ENCODE assay signal across 11 cellular contexts in the genomic region with DNA sequence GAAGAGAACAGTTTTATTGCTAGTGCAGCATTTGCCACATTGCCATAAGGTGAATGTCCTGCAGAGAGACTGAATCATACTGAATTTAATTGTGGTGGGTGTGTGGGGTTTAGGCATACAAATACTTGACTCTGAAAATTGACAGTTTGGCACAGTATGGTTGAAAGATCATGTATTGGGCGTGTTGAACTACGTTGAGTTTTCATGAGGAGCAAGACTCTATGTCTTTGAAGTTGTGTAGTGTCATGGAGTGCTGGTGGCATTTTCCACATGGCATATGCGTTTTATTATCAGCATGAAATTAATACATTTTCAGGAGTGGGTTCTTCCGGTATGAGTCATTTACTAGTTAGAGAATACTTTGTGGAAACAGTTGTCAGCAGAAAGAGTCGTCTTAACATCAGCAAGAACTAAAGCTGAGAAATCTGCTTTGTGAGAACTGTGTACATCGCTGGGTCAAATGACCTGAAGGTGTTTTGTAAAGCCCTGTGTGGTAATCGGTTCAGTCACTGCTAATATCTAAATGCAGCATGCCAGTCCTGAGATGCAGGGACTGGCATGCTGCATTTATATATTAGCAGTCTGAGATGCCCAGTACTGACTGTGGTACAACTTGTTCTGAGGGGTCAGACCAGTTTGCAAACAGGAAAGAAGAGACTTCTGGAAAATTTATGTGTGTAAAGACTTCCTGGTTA. TPM values are rescaled to one million over a fixed set of nuclear protein-coding genes. Genes with fewer than 3 reads are reported as not detected.
DNase-seq lines count a peak whose midpoint lies in the region; ATAC-seq lines count a peak whose summit lies in the region.
"Had no signal": no experiment of that assay in that cellular context is flagged by ENCODE, and none has a peak within 500 bp of the region (broad histone marks: within the 10 kb centered on the region; RNA-seq: fewer than 3 reads in every experiment).

No MANE protein-coding gene starts in this region.

- no peaks in the 10 kb centered on the region for H3K9me3 Mint-ChIP-seq in activated CD8-positive, alpha-beta memory T cell treated with anti-CD3 and anti-CD28 coated beads, Interleukin-2, amount 10 ng/mL, durations not matched to agents 7 days and 5 days (ENCODE audit: low read depth)
- H3K9me3 Mint-ChIP-seq in stimulated activated effector memory CD8-positive, alpha-beta T cell treated with anti-CD3 and anti-CD28 coated beads, Interleukin-12 subunit alpha, Interleukin-12 subunit beta, amount 100 ng/mL, for 72 hours, result peaks cover 2% of the 10 kb centered on the region
- H3K9me3 Mint-ChIP-seq: activated naive CD4-positive, alpha-beta T cell treated with anti-CD3 and anti-CD28 coated beads for 36 hours had no signal

- no peak for DNase-seq in activated CD8-positive, alpha-beta memory T cell treated with anti-CD3 and anti-CD28 coated beads, Interleukin-2, amount 10 ng/mL, durations not matched to agents 7 days and 5 days
- DNase-seq in activated CD8-positive, alpha-beta memory T cell treated with anti-CD3 and anti-CD28 coated beads, Interleukin-2, amount 50 U/mL, for 4 hours, result no peak
- DNase-seq in T-helper 17 cell (no peak), foreskin melanocyte (peak; percentile 23), NCI-H1930 (lab: John Stamatoyannopoulos, UW) (no peak), anterior cingulate cortex (lab: John Stamatoyannopoulos, UW) (no peak)
- DNase-seq in stimulated activated effector memory CD8-positive, alpha-beta T cell treated with anti-CD3 and anti-CD28 coated beads, Interleukin-12 subunit alpha, Interleukin-12 subunit beta, amount 100 ng/mL, for 72 hours (ENCODE audit: low spot score in 2 of 2), result no peak
- DNase-seq: activated naive CD4-positive, alpha-beta T cell treated with anti-CD3 and anti-CD28 coated beads for 36 hours; NCI-H1048; small intestine had no signal

- peak; percentile 63 for ATAC-seq in activated CD8-positive, alpha-beta memory T cell treated with anti-CD3 and anti-CD28 coated beads, Interleukin-2, amount 10 ng/mL, durations not matched to agents 7 days and 5 days
- ATAC-seq in T-helper 17 cell (peak; percentile 28), HG03039 (IDR thresholded peaks at IDR 0.05; ENCODE audit: unreplicated experiment) (no peak)
- ATAC-seq in stimulated activated effector memory CD8-positive, alpha-beta T cell treated with anti-CD3 and anti-CD28 coated beads, Interleukin-12 subunit alpha, Interleukin-12 subunit beta, amount 100 ng/mL, for 72 hours, result peak; percentile 86

- H3K36me3 Mint-ChIP-seq in activated CD8-positive, alpha-beta memory T cell treated with anti-CD3 and anti-CD28 coated beads, Interleukin-2, amount 10 ng/mL, durations not matched to agents 7 days and 5 days, result no peaks in the 10 kb centered on the region
- no peaks in the 10 kb centered on the region for H3K36me3 Mint-ChIP-seq in T-helper 17 cell (ENCODE audit: low read depth)
- H3K36me3 Mint-ChIP-seq in stimulated activated effector memory CD8-positive, alpha-beta T cell treated with anti-CD3 and anti-CD28 coated beads, Interleukin-12 subunit alpha, Interleukin-12 subunit beta, amount 100 ng/mL, for 72 hours, result no peaks in the 10 kb centered on the region

- H3K4me1 Mint-ChIP-seq in activated CD8-positive, alpha-beta memory T cell treated with anti-CD3 and anti-CD28 coated beads, Interleukin-2, amount 10 ng/mL, durations not matched to agents 7 days and 5 days, result peaks cover 53% of the 10 kb centered on the region
- peaks cover 51% of the 10 kb centered on the region for H3K4me1 Mint-ChIP-seq in T-helper 17 cell
- H3K4me1 Mint-ChIP-seq in stimulated activated effector memory CD8-positive, alpha-beta T cell treated with anti-CD3 and anti-CD28 coated beads, Interleukin-12 subunit alpha, Interleukin-12 subunit beta, amount 100 ng/mL, for 72 hours, result peaks cover 62% of the 10 kb centered on the region

- H3K4me3 Mint-ChIP-seq in activated CD8-positive, alpha-beta memory T cell treated with anti-CD3 and anti-CD28 coated beads, Interleukin-2, amount 10 ng/mL, durations not matched to agents 7 days and 5 days, result no peak overlapping the region
- H3K4me3 Mint-ChIP-seq in T-helper 17 cell, result peak overlapping the region; percentile 79
- peak overlapping the region; percentile 34 for H3K4me3 Mint-ChIP-seq in stimulated activated effector memory CD8-positive, alpha-beta T cell treated with anti-CD3 and anti-CD28 coated beads, Interleukin-12 subunit alpha, Interleukin-12 subunit beta, amount 100 ng/mL, for 72 hours
- H3K4me3 Mint-ChIP-seq: activated naive CD4-positive, alpha-beta T cell treated with anti-CD3 and anti-CD28 coated beads for 36 hours had no signal

- no peaks in the 10 kb centered on the region for H3K27me3 Mint-ChIP-seq in activated CD8-positive, alpha-beta memory T cell treated with anti-CD3 and anti-CD28 coated beads, Interleukin-2, amount 10 ng/mL, durations not matched to agents 7 days and 5 days
- H3K27me3 Mint-ChIP-seq in T-helper 17 cell, result no peaks in the 10 kb centered on the region

- CTCF ChIA-PET in activated CD8-positive, alpha-beta memory T cell treated with anti-CD3 and anti-CD28 coated beads, Interleukin-2, amount 10 ng/mL, durations not matched to agents 7 days and 5 days (lab: Charles Lee), result interaction anchor here (0.7 to 3.3 kb wide), 2 partner anchors 85 to 187 kb away, joined by 4 to 9 read pairs; no protein-coding TSS in a partner anchor

- no peaks in the 10 kb centered on the region for H3K9me3 ChIP-seq in T-helper 17 cell (ENCODE audit: control insufficient read depth, low read length, poor library complexity, severe bottlenecking)

- no peak overlapping the region for H3K27ac Mint-ChIP-seq in activated CD8-positive, alpha-beta memory T cell treated with anti-CD3 and anti-CD28 coated beads, Interleukin-2, amount 10 ng/mL, durations not matched to agents 7 days and 5 days
- peak overlapping the region; percentile 72 for H3K27ac Mint-ChIP-seq in T-helper 17 cell
- peak overlapping the region; percentile 5 for H3K27ac Mint-ChIP-seq in stimulated activated effector memory CD8-positive, alpha-beta T cell treated with anti-CD3 and anti-CD28 coated beads, Interleukin-12 subunit alpha, Interleukin-12 subunit beta, amount 100 ng/mL, for 72 hours
- H3K27ac Mint-ChIP-seq: activated naive CD4-positive, alpha-beta T cell treated with anti-CD3 and anti-CD28 coated beads for 36 hours had no signal

RNA-seq across cellular contexts. Expression of a gene that starts 50.3 kb away (rescaled TPM):
- total RNA-seq in activated CD8-positive, alpha-beta memory T cell treated with anti-CD3 and anti-CD28 coated beads, Interleukin-2, amount 10 ng/mL, durations not matched to agents 7 days and 5 days, result 10 to 100 TPM; 12.1 to 18.8 TPM
- 10 to 100 TPM; 14.6 to 23.3 TPM for total RNA-seq in T-helper 17 cell
